ENCODE assay signal across 8 cellular contexts in genomic region chr1:236096660-236097482, GRCh38. TPM values are rescaled to one million over a fixed set of nuclear protein-coding genes. Genes with fewer than 3 reads are reported as not detected.
A peak's percentile ranks its signal among the peaks of the same experiment; 100 is the strongest.
DNase-seq lines count a peak whose midpoint lies in the region; ATAC-seq, FAIRE-seq and TF ChIP-seq lines count a peak whose summit lies in the region.
"Not testable (repeated sequence)": the region's sequence is repeated elsewhere in the genome, so short reads cannot be mapped to it uniquely, and the experiment has no call there.

No MANE protein-coding gene starts in this region.

- WGBS in small intestine, 3 donors: 62 to 64% (median 63%) methylated on average over 15 of the region's 15 CpGs
- 69 to 74% methylated on average over 15 of the region's 15 CpGs for WGBS in testis, 2 donors

- peaks cover 0 to 14% (median 0%) of the 10 kb centered on the region in 45 donors for H3K27me3 ChIP-seq in dorsolateral prefrontal cortex
- H3K27me3 ChIP-seq in small intestine (ENCODE audit: control insufficient read depth in 2 of 2, insufficient read depth in 2 of 2, low read length in 2 of 2); testis: not testable (repeated sequence)

- intact Hi-C loops in dorsolateral prefrontal cortex (cut with DNase I); testis (cut with DNase I; ENCODE audit: low total_unique reads): not testable (repeated sequence)

- not testable (repeated sequence) for H3K9me3 ChIP-seq in small intestine (ENCODE audit: control insufficient read depth, low read depth); testis

- peak; percentile 55 for ATAC-seq in GM18502 (IDR thresholded peaks at IDR 0.05; ENCODE audit: poor library complexity, unreplicated experiment)

- FAIRE-seq in small intestine (lab: Jason Lieb, UNC): peak; percentile 99

- TF ChIP-seq CTCF in LNCaP clone FGC (IDR thresholded peaks at IDR 0.05; ENCODE audit: control insufficient read depth, extremely low read depth, insufficient read depth); dorsolateral prefrontal cortex (IDR thresholded peaks at IDR 0.05 in 54 of 56, conservative IDR thresholded peaks at IDR 0.05 in 2 of 56; ENCODE audit: low read depth in 1 of 56, partially characterized antibody in 56 of 56); testis (IDR thresholded peaks at IDR 0.05): not testable (repeated sequence)

- DNase-seq in LNCaP clone FGC (ENCODE audit: low read depth): peak; percentile 99
- peak; percentile 56 for DNase-seq in SKM-1 treated with dmso at 0.1 percent for 144 hours (lab: John Stamatoyannopoulos, UW; ENCODE audit: unreplicated experiment)
- DNase-seq in activated T-helper 1 cell treated with Interleukin-2 at 50 U/mL for 16 hours (ENCODE audit: low read depth): peak; percentile 84
- DNase-seq in dorsolateral prefrontal cortex: peak in 7 of 10 donors; percentile 17 to 78 (median 46)
- DNase-seq in left kidney (ENCODE audit: low read depth, low spot score): peak; percentile 70
- DNase-seq in small intestine: peak; percentile 39
- DNase-seq in testis: peak; percentile 53

- not testable (repeated sequence) for H3K36me3 ChIP-seq in small intestine (ENCODE audit: control insufficient read depth in 2 of 2, insufficient read depth in 2 of 2, low read length in 2 of 2); testis (ENCODE audit: low read depth, missing control alignments)

- not testable (repeated sequence) for H3K4me1 ChIP-seq in small intestine (ENCODE audit: control insufficient read depth in 2 of 2, insufficient read depth in 1 of 2, low read depth in 1 of 2, low read length in 1 of 2); testis

- H3K4me3 ChIP-seq in LNCaP clone FGC (ENCODE audit: low read depth, low read length); dorsolateral prefrontal cortex; small intestine (ENCODE audit: low read depth in 1 of 2, low read length in 2 of 2); testis: not testable (repeated sequence)

- not testable (repeated sequence) for TF ChIP-seq POLR2A in testis (IDR thresholded peaks at IDR 0.05)

- H3K27ac ChIP-seq in dorsolateral prefrontal cortex (peak overlapping the region in 2 of 59 donors; percentile 35 to 74), small intestine (ENCODE audit: low read depth in 1 of 2, low read length in 1 of 2) (peak overlapping the region in 1 of 2 donors; percentile 47)
- H3K27ac ChIP-seq in testis: not testable (repeated sequence)

RNA-seq across cellular contexts. Expression of gene NID1, which starts 32.0 kb away (rescaled TPM):
- total RNA-seq in dorsolateral prefrontal cortex: 10 to 100 TPM in 19 of 120 experiments, 1 to 10 TPM in 101; 2.7 to 23.3 (median 5.6) TPM
- polyA plus RNA-seq in small intestine: 10 to 100 TPM in 1 of 3 donors, 1 to 10 TPM in 1, under 1 TPM in 1; 0.67 to 36.0 (median 3.8) TPM
- 10 to 100 TPM; 18.8 to 36.1 TPM for total RNA-seq in testis
- 21.0 TPM for polyA plus RNA-seq in testis (ENCODE audit: insufficient read depth, low read depth, low replicate concordance)

RNA-seq across cellular contexts. Expression of gene GPR137B, which starts 45.5 kb away (rescaled TPM):
- total RNA-seq in dorsolateral prefrontal cortex: 10 to 100 TPM; 21.7 to 63.1 (median 38.2) TPM
- polyA plus RNA-seq in small intestine: 1 to 10 TPM; 2.0 to 6.0 (median 5.4) TPM
- 10 to 100 TPM; 13.3 to 18.3 TPM for total RNA-seq in testis
- polyA plus RNA-seq in testis (ENCODE audit: insufficient read depth, low read depth, low replicate concordance): 8.4 TPM

Comparison
In these comparisons a context has a peak if more than half of its experiments do, and no peak if none do; other contexts are left out.
1. DNase-seq: peak in every context shown above with its lines; median percentile 99 in LNCaP clone FGC; 84 in activated T-helper 1 cell treated with Interleukin-2 at 50 U/mL for 16 hours; 70 in left kidney; 56 in SKM-1 treated with dmso at 0.1 percent for 144 hours; 53 in testis; 46 in dorsolateral prefrontal cortex; 39 in small intestine.